In the genomic region with DNA sequence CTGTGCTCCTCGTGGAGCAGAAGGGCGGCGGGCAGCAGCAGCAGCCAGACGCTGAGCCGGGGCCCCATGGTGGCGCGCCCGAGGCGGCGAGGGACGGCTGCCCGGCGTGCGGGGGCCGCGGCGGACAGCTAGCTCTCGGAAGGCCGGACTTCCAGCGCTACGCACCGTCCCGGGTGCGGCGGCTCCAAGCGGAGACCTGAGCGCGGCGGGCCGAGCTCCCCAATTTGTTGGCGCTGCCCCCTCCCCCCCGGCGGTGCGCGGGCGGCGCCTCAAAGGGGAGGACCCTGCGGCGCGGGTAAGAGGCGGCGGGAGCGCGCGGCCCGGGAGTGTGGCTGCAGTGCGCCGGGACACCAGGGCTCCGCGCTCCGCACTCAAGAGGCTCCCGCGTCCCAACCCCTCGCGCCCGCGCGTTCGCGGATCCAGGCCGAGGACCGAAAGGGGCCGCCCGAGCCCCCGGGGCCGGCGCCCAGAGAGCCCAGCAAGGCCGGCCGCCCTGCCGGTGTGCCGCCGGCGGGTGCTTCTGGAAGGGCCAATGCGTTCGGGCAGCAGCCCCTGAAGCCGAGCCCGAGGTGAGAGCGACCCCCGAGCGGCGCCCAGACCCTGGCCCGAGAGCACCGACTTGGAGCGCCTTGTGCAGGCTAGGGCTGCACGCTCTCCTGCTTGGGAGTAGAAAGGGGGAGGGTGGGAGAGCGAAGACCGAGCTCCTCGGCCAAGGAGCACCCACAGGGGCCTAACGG, we compare ENCODE assay signal across 8 cellular contexts. TPM values are rescaled to one million over a fixed set of nuclear protein-coding genes. Genes with fewer than 3 reads are reported as not detected.
A peak's percentile ranks its signal among the peaks of the same experiment; 100 is the strongest.
DNase-seq lines count a peak whose midpoint lies in the region; ATAC-seq and TF ChIP-seq lines count a peak whose summit lies in the region.

TSS of gene COL4A1 (minus strand) at position 198 of the 737 bp plus-strand sequence. CDS start at position 68, 130 bp downstream.
TSS of gene COL4A2 (plus strand) at position 325 of the 737 bp plus-strand sequence. CDS start 620 bp downstream, outside the sequence.

- no peaks in the 10 kb centered on the region for H3K9me2 ChIP-seq in hepatocyte (replicated peaks; ENCODE audit: insufficient read depth)

- peak within 1 kb of the TSS; percentile 87 for H3K4me2 ChIP-seq in hepatocyte

- DNase-seq in H7 (peak; percentile 92), amniotic epithelial cell (ENCODE audit: low read depth) (peak; percentile 74), hepatocyte (ENCODE audit: low spot score) (peak; percentile 83), sigmoid colon (peak; percentile 95), GM13977 (ENCODE audit: low spot score) (no peak), Ammon's horn (ENCODE audit: low spot score) (no peak), cerebellar cortex (ENCODE audit: low spot score) (no peak)

- TF ChIP-seq CTCF in hepatocyte (IDR thresholded peaks at IDR 0.05; ENCODE audit: poor library complexity) (no peak), sigmoid colon (IDR thresholded peaks at IDR 0.05) (no peak), GM13977 (IDR thresholded peaks at IDR 0.05; ENCODE audit: extremely low read depth, insufficient read depth, missing control alignments) (no peak)

- peaks cover 33% of the 10 kb centered on the region for H3K4me1 ChIP-seq in hepatocyte (ENCODE audit: insufficient read depth)
- H3K4me1 ChIP-seq in sigmoid colon = peaks cover 0 to 63% (median 62%) of the 10 kb centered on the region in 4 donors

- peaks cover 64% of the 10 kb centered on the region for H3K79me2 ChIP-seq in hepatocyte

- H3K36me3 ChIP-seq in H7 (replicated peaks; ENCODE audit: control insufficient read depth, insufficient read depth, low read length) = no peaks in the 10 kb centered on the region
- H3K36me3 ChIP-seq in hepatocyte (replicated peaks; ENCODE audit: insufficient read depth, low read depth) = no peaks in the 10 kb centered on the region
- peaks cover 0 to 5% (median 0%) of the 10 kb centered on the region in 4 donors for H3K36me3 ChIP-seq in sigmoid colon

- no peaks in the 10 kb centered on the region for H4K20me1 ChIP-seq in hepatocyte (ENCODE audit: insufficient read depth, poor library complexity, severe bottlenecking)

- H3K27me3 ChIP-seq in H7 (ENCODE audit: control insufficient read depth, insufficient read depth, low read length) (peaks cover 10% of the 10 kb centered on the region), hepatocyte (no peaks in the 10 kb centered on the region), sigmoid colon (no peaks in the 10 kb centered on the region)

- TF ChIP-seq POLR2A in sigmoid colon (IDR thresholded peaks at IDR 0.05) = peak; percentile 77 to 92

- intact Hi-C loops in sigmoid colon (cut with DNase I) = loop anchor here (5.0 kb wide), 2 partner anchors 70 to 90 kb away; no protein-coding TSS in a partner anchor

- TF ChIP-seq EP300 in sigmoid colon (IDR thresholded peaks at IDR 0.05) = peak in 2 of 4 donors; percentile 12 to 28

- H3K4me3 ChIP-seq in H7 (ENCODE audit: insufficient read depth, low read depth, low read length) (peak within 1 kb of the TSS; percentile 86), hepatocyte (peak within 1 kb of the TSS; percentile 88), sigmoid colon (peak within 1 kb of the TSS; percentile 83 to 99 (median 95))

- ATAC-seq in HG02571 (IDR thresholded peaks at IDR 0.05; ENCODE audit: unreplicated experiment) = no peak

- H3K27ac ChIP-seq in hepatocyte = peak within 1 kb of the TSS; percentile 80
- peak within 1 kb of the TSS; percentile 98 to 100 (median 99) for H3K27ac ChIP-seq in sigmoid colon

- H3K9me3 ChIP-seq in hepatocyte (ENCODE audit: low read depth) (no peaks in the 10 kb centered on the region), sigmoid colon (no peaks in the 10 kb centered on the region)

- WGBS in hepatocyte (ENCODE audit: low lambda C conversion rate, missing lambda C conversion rate) = under 1% methylated on average over 72 of the region's 89 CpGs
- WGBS in sigmoid colon, 2 donors = 1 to 2% methylated on average over 89 of the region's 89 CpGs

- H2AFZ ChIP-seq in hepatocyte = peak within 1 kb of the TSS; percentile 62

- in situ Hi-C loops in GM13977 (cut with MboI; ENCODE audit: low pct_unique_long_range_greater_than_20kb, low sequenced_read_pairs, unreplicated experiment) = no loop called here

RNA-seq across cellular contexts. Expression of gene COL4A1, which starts in this region (rescaled TPM):
- total RNA-seq in H7 (2014; rRNA removed; shearing (Covaris generic)) = 131 and 135 TPM in 2 replicates
- total RNA-seq in hepatocyte (223 and 269 TPM in 2 replicates), sigmoid colon (100 to 1,000 TPM; 235 to 598 (median 350) TPM)
- polyA plus RNA-seq in hepatocyte (138 and 140 TPM in 2 replicates), sigmoid colon (10 to 100 TPM in 2 of 3 donors, 1 to 10 TPM in 1; 9.2 to 60.5 (median 10.8) TPM)

RNA-seq across cellular contexts. Expression of gene COL4A2, which starts in this region (rescaled TPM):
- 166 and 168 TPM in 2 replicates for total RNA-seq in H7 (2014; rRNA removed; shearing (Covaris generic))
- total RNA-seq in hepatocyte (126 and 171 TPM in 2 replicates), sigmoid colon (1,000 to 10,000 TPM in 1 of 4 donors, 100 to 1,000 TPM in 3; 306 to 1,039 (median 489) TPM)
- polyA plus RNA-seq in hepatocyte (220 and 221 TPM in 2 replicates), sigmoid colon (10 to 100 TPM; 24.0 to 83.5 (median 25.2) TPM)

Comparison
In these comparisons a context has a peak if more than half of its experiments do, and no peak if none do; other contexts are left out.
1. DNase-seq: peak in H7 (single experiment), amniotic epithelial cell (single experiment), hepatocyte (single experiment) and sigmoid colon (single experiment); none in GM13977 (single experiment), Ammon's horn (single experiment) and cerebellar cortex (single experiment).
2. Peak in every context shown above with its lines, with median percentiles within 50 percentile points of each other: H3K4me3 ChIP-seq.